ENCODE assay signal across 8 cellular contexts in genomic region chr6:3356056-3356823, GRCh38.
A peak's percentile ranks its signal among the peaks of the same experiment; 100 is the strongest.
DNase-seq lines count a peak whose midpoint lies in the region; ATAC-seq lines count a peak whose summit lies in the region.

No MANE protein-coding gene starts in this region.

- peak; percentile 86 for ATAC-seq in GM21360 (IDR thresholded peaks at IDR 0.05; ENCODE audit: unreplicated experiment)
- peak; percentile 78 for ATAC-seq in Right ventricle myocardium superior (ENCODE audit: poor library complexity)

- H3K27ac Mint-ChIP-seq in activated naive CD4-positive, alpha-beta T cell treated with anti-CD3 and anti-CD28 coated beads, Interleukin-2, amount 50 U/mL, for 24 hours, result peak overlapping the region; percentile 82

- H3K4me3 Mint-ChIP-seq in activated naive CD4-positive, alpha-beta T cell treated with anti-CD3 and anti-CD28 coated beads, Interleukin-2, amount 50 U/mL, for 24 hours, result peak overlapping the region; percentile 87

- no peaks in the 10 kb centered on the region for H3K9me3 Mint-ChIP-seq in activated naive CD4-positive, alpha-beta T cell treated with anti-CD3 and anti-CD28 coated beads, Interleukin-2, amount 50 U/mL, for 24 hours

- H3K36me3 Mint-ChIP-seq in activated naive CD4-positive, alpha-beta T cell treated with anti-CD3 and anti-CD28 coated beads, Interleukin-2, amount 50 U/mL, for 24 hours, result no peaks in the 10 kb centered on the region

- peaks cover 51% of the 10 kb centered on the region for H3K4me1 Mint-ChIP-seq in activated naive CD4-positive, alpha-beta T cell treated with anti-CD3 and anti-CD28 coated beads, Interleukin-2, amount 50 U/mL, for 24 hours

- intact Hi-C loops in Right ventricle myocardium superior (cut with DNase I), result no loop called here
- intact Hi-C loops in posterior cingulate gyrus (cut with DNase I), result no loop called here

- H3K27me3 Mint-ChIP-seq in activated naive CD4-positive, alpha-beta T cell treated with anti-CD3 and anti-CD28 coated beads, Interleukin-2, amount 50 U/mL, for 24 hours, result no peaks in the 10 kb centered on the region

- DNase-seq in COLO829 (ENCODE audit: low spot score) (peak; percentile 79), HT-29 (ENCODE audit: low spot score) (peak; percentile 78), SIG-M5 treated with dmso at 0.1 percent for 504 hours (lab: John Stamatoyannopoulos, UW; ENCODE audit: unreplicated experiment) (peak; percentile 81), Right ventricle myocardium superior (peak; percentile 73), posterior cingulate gyrus (peak in 7 of 10 donors; percentile 49 to 92 (median 55)), ureter (ENCODE audit: low spot score) (peak; percentile 72)

Comparison
In these comparisons a context has a peak if more than half of its experiments do, and no peak if none do; other contexts are left out.
1. Peak in every context shown above with its lines: DNase-seq and ATAC-seq.